28 cellular contexts compared by ENCODE assay signal in genomic region chr6:4575724-4576123, GRCh38.
DNase-seq lines count a peak whose midpoint lies in the region; ATAC-seq and TF ChIP-seq lines count a peak whose summit lies in the region.
"Had no signal": no experiment of that assay in that cellular context is flagged by ENCODE, and none has a peak within 500 bp of the region (broad histone marks: within the 10 kb centered on the region; RNA-seq: fewer than 3 reads in every experiment).

No MANE protein-coding gene starts in this region.

- H3K27ac Mint-ChIP-seq in osteocyte (ENCODE audit: unreplicated experiment), result peak overlapping the region; percentile 52
- H3K27ac Mint-ChIP-seq: GM23338 had no signal

- no peak overlapping the region for H3K4me3 ChIP-seq in fibroblast of mammary gland (ENCODE audit: control insufficient read depth, low read depth, low read length)
- H3K4me3 ChIP-seq: body of pancreas, GM23338, heart right ventricle, PC-9, prostate gland, suprapubic skin had no signal

- intact Hi-C loops in Right ventricle myocardium inferior (cut with DNase I), result no loop called here

- H3K9me3 Mint-ChIP-seq in osteocyte (ENCODE audit: unreplicated experiment), result peaks cover 22% of the 10 kb centered on the region

- H3K36me3 Mint-ChIP-seq in osteocyte (ENCODE audit: unreplicated experiment), result peaks cover 7% of the 10 kb centered on the region

- peaks cover 21% of the 10 kb centered on the region for H3K4me1 Mint-ChIP-seq in osteocyte (ENCODE audit: unreplicated experiment)
- H3K4me1 Mint-ChIP-seq: GM23338 had no signal

- H3K27me3 Mint-ChIP-seq in osteocyte (ENCODE audit: unreplicated experiment), result no peaks in the 10 kb centered on the region

- H3K4me3 Mint-ChIP-seq in osteocyte (ENCODE audit: unreplicated experiment), result no peak overlapping the region
- H3K4me3 Mint-ChIP-seq: GM23338 had no signal

- ATAC-seq in Right ventricle myocardium inferior, result no peak
- ATAC-seq: body of pancreas, GM23338, heart right ventricle, left cardiac atrium had no signal

- TF ChIP-seq CTCF in fibroblast of mammary gland (conservative IDR thresholded peaks at IDR 0.05; ENCODE audit: control insufficient read depth, insufficient read depth, low read depth, low read length), result no peak
- no peak for TF ChIP-seq CTCF in osteocyte (IDR thresholded peaks at IDR 0.05)

- DNase-seq in H4 (ENCODE audit: low spot score) (peak; percentile 32), RPMI7951 (ENCODE audit: low read depth) (peak; percentile 15), fibroblast of mammary gland (ENCODE audit: low read depth) (peak; percentile 26), osteocyte (ENCODE audit: extremely low spot score, unreplicated experiment) (peak; percentile 51), SKM-1 (lab: John Stamatoyannopoulos, UW; ENCODE audit: unreplicated experiment) (no peak), occipital lobe (lab: John Stamatoyannopoulos, UW) (no peak), Right ventricle myocardium inferior (ENCODE audit: missing footprints) (no peak)
- DNase-seq: activated CD4-positive, alpha-beta T cell treated with anti-CD3 and anti-CD28 coated beads for 48 hours; activated CD8-positive, alpha-beta memory T cell treated with anti-CD3 and anti-CD28 coated beads for 24 hours; activated gamma-delta T cell; body of pancreas; C1 segment of cervical spinal cord; Caco-2; DMS79 treated with DMSO at 0.1 percent for 48 hours; effector memory CD4-positive, alpha-beta T cell; foreskin fibroblast; heart right ventricle; Karpas-422; left cardiac atrium; mammary epithelial cell; NCI-H524 treated with DMSO at 0.1 percent for 48 hours; PC-9; SHP77; stimulated activated CD4-positive, alpha-beta T cell treated with anti-CD3 and anti-CD28 coated beads, Interleukin-15, amount 100 ng/mL, for 24 hours; stimulated activated naive CD4-positive, alpha-beta T cell had no signal

Comparison
In these comparisons a context has a peak if more than half of its experiments do, and no peak if none do; other contexts are left out.
1. DNase-seq: peak in H4 (single experiment), RPMI7951 (single experiment), fibroblast of mammary gland (single experiment) and osteocyte (single experiment); none in SKM-1 (single experiment), occipital lobe (single experiment) and Right ventricle myocardium inferior (single experiment).